ENCODE assay signal across 8 cellular contexts in the genomic region with DNA sequence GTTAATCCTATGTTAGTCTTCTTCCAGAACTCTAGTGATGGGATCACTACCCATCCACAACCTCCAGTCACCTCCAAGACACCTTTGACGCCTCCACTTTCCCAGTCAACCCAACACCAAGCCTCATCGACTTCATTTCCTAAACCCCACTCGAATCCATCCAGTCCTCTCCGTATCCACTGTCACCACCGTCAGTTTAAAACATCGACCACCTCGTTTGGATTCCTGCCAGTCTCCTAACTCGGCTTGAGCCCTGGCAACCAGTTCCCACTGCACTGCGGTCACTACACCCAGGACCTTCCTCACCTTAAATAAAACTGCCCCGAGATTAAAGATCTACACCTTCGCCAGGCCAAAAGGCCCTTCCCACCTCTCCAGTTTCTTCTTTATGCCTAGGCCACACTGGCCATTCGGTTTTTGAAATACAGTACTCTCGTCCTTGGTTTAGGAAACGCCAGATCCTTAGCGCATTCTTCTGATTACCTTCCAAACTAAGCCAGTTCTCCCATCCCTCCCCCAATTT. TPM values are rescaled to one million over a fixed set of nuclear protein-coding genes. Genes with fewer than 3 reads are reported as not detected.
A peak's percentile ranks its signal among the peaks of the same experiment; 100 is the strongest.
DNase-seq lines count a peak whose midpoint lies in the region; ATAC-seq and TF ChIP-seq lines count a peak whose summit lies in the region.

No MANE protein-coding gene starts in this region.

- peaks cover 23 to 27% of the 10 kb centered on the region in 2 donors for H3K4me1 ChIP-seq in duodenal mucosa (ENCODE audit: control insufficient read depth in 1 of 2, insufficient read depth in 2 of 2, low read length in 2 of 2)

- no peaks in the 10 kb centered on the region for H3K9me2 ChIP-seq in neural cell (ENCODE audit: insufficient read depth, low read length)

- H3K4me1 Mint-ChIP-seq in CD14-positive monocyte: peaks cover 39% of the 10 kb centered on the region

- no peaks in the 10 kb centered on the region for H4K20me1 ChIP-seq in neural cell (ENCODE audit: insufficient read depth)

- H3K27me3 ChIP-seq in duodenal mucosa (ENCODE audit: control insufficient read depth in 1 of 2, insufficient read depth in 2 of 2, low read length in 2 of 2): no peaks in the 10 kb centered on the region
- peaks cover 8% of the 10 kb centered on the region for H3K27me3 ChIP-seq in neural cell (ENCODE audit: insufficient read depth, low read depth, low read length)

- no peak for TF ChIP-seq CTCF in CD14-positive monocyte (IDR thresholded peaks at IDR 0.05)
- TF ChIP-seq CTCF in neural cell (IDR thresholded peaks at IDR 0.05; ENCODE audit: poor library complexity, severe bottlenecking): no peak

- peak overlapping the region; percentile 81 to 98 (median 96) for H3K27ac Mint-ChIP-seq in CD14-positive monocyte

- H3K4me2 ChIP-seq in neural cell (ENCODE audit: low read length): peak overlapping the region; percentile 59

- ATAC-seq in HG03196 (IDR thresholded peaks at IDR 0.05; ENCODE audit: unreplicated experiment): no peak

- peak overlapping the region; percentile 91 for H2AFZ ChIP-seq in neural cell (ENCODE audit: low read depth, low read length)

- no peaks in the 10 kb centered on the region for H3K9me3 Mint-ChIP-seq in CD14-positive monocyte

- H3K36me3 ChIP-seq in duodenal mucosa (ENCODE audit: control insufficient read depth in 1 of 2, insufficient read depth in 2 of 2, low read length in 2 of 2) (no peaks in the 10 kb centered on the region), neural cell (ENCODE audit: insufficient read depth, low read length) (no peaks in the 10 kb centered on the region)

- TF ChIP-seq RAD21 in neural cell (conservative IDR thresholded peaks at IDR 0.05): no peak

- H3K4me3 ChIP-seq in duodenal mucosa (ENCODE audit: low read depth in 1 of 2, low read length in 2 of 2) (peak overlapping the region; percentile 89 to 94), neural cell (ENCODE audit: low read length) (peak overlapping the region; percentile 87)

- H3K27ac ChIP-seq in duodenal mucosa (ENCODE audit: low read depth, low read length): peak overlapping the region; percentile 100
- peak overlapping the region; percentile 94 for H3K27ac ChIP-seq in neural cell (ENCODE audit: low read length)

- no peaks in the 10 kb centered on the region for H3F3A ChIP-seq in neural cell (ENCODE audit: insufficient read depth, low read length, poor library complexity, severe bottlenecking)

- DNase-seq in CD14-positive monocyte (ENCODE audit: low spot score): no peak
- peak; percentile 51 for DNase-seq in NCI-H526 treated with DMSO at 0.1 percent for 48 hours (lab: John Stamatoyannopoulos, UW)
- DNase-seq in NCI-H510A treated with DMSO at 0.1 percent for 48 hours (lab: John Stamatoyannopoulos, UW): no peak
- DNase-seq in AG08396 (ENCODE audit: low spot score): no peak
- DNase-seq in NCI-H2081 treated with DMSO at 0.1 percent for 48 hours (lab: John Stamatoyannopoulos, UW): no peak

- peaks cover 10 to 16% of the 10 kb centered on the region in 2 donors for H3K36me3 Mint-ChIP-seq in CD14-positive monocyte

- peak overlapping the region; percentile 96 to 97 for H3K4me3 Mint-ChIP-seq in CD14-positive monocyte

- H3K27me3 Mint-ChIP-seq in CD14-positive monocyte (ENCODE audit: low read depth in 3 of 3): peaks cover 1 to 5% (median 4%) of the 10 kb centered on the region in 3 donors

- peaks cover 14% of the 10 kb centered on the region for H3K79me2 ChIP-seq in neural cell (replicated peaks; ENCODE audit: insufficient read depth, low read length)

- H3K9me3 ChIP-seq in duodenal mucosa (ENCODE audit: control insufficient read depth in 1 of 2, low read length in 2 of 2) (no peaks in the 10 kb centered on the region), neural cell (ENCODE audit: low read length) (no peaks in the 10 kb centered on the region)

- TF ChIP-seq EP300 in neural cell (conservative IDR thresholded peaks at IDR 0.05; ENCODE audit: poor library complexity, severe bottlenecking): no peak

- H3K9ac ChIP-seq in duodenal mucosa (ENCODE audit: low read depth in 1 of 2, low read length in 2 of 2) (peak overlapping the region; percentile 95 to 98), neural cell (ENCODE audit: low read length) (peak overlapping the region; percentile 94)

- intact Hi-C loops in CD14-positive monocyte (cut with micrococcal nuclease): no loop called here

TF ChIP-seq in neural cell, 6 proteins besides CTCF, POLR2A, EP300 and RAD21:
- TF ChIP-seq TAF1 (IDR thresholded peaks at IDR 0.05; ENCODE audit: low read depth) (no peak), SMC3 (conservative IDR thresholded peaks at IDR 0.05; ENCODE audit: poor library complexity) (no peak), EZH2 (IDR thresholded peaks at IDR 0.05; ENCODE audit: borderline replicate concordance, insufficient read depth, low read length, poor library complexity, severe bottlenecking) (no peak), POLR2AphosphoS5 (IDR thresholded peaks at IDR 0.05) (no peak), MXI1 (conservative IDR thresholded peaks at IDR 0.05; ENCODE audit: poor library complexity, severe bottlenecking) (no peak)
- TF ChIP-seq, protein P1, sequence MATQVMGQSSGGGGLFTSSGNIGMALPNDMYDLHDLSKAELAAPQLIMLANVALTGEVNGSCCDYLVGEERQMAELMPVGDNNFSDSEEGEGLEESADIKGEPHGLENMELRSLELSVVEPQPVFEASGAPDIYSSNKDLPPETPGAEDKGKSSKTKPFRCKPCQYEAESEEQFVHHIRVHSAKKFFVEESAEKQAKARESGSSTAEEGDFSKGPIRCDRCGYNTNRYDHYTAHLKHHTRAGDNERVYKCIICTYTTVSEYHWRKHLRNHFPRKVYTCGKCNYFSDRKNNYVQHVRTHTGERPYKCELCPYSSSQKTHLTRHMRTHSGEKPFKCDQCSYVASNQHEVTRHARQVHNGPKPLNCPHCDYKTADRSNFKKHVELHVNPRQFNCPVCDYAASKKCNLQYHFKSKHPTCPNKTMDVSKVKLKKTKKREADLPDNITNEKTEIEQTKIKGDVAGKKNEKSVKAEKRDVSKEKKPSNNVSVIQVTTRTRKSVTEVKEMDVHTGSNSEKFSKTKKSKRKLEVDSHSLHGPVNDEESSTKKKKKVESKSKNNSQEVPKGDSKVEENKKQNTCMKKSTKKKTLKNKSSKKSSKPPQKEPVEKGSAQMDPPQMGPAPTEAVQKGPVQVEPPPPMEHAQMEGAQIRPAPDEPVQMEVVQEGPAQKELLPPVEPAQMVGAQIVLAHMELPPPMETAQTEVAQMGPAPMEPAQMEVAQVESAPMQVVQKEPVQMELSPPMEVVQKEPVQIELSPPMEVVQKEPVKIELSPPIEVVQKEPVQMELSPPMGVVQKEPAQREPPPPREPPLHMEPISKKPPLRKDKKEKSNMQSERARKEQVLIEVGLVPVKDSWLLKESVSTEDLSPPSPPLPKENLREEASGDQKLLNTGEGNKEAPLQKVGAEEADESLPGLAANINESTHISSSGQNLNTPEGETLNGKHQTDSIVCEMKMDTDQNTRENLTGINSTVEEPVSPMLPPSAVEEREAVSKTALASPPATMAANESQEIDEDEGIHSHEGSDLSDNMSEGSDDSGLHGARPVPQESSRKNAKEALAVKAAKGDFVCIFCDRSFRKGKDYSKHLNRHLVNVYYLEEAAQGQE (IDR thresholded peaks at IDR 0.05; ENCODE audit: borderline replicate concordance): no peak

RNA-seq across cellular contexts. Expression of gene MTIF3, which starts 1.2 kb away (rescaled TPM):
- polyA plus RNA-seq in CD14-positive monocyte (10 to 100 TPM; 61.6 to 86.6 TPM), neural cell (66.5 and 68.8 TPM in 2 replicates)
- 35.3 and 44.6 TPM in 2 replicates for polyA minus RNA-seq in neural cell

RNA-seq across cellular contexts. Expression of gene GTF3A, which starts 24.7 kb away (rescaled TPM):
- polyA plus RNA-seq in CD14-positive monocyte (100 to 1,000 TPM; 179 to 259 TPM), neural cell (104 and 111 TPM in 2 replicates)
- polyA minus RNA-seq in neural cell: 59.2 and 64.1 TPM in 2 replicates
